1 cellular context compared by ENCODE assay signal in genomic region chr5:125703616-125704015, GRCh38.
TF ChIP-seq lines count a peak whose summit lies in the region.

No MANE protein-coding gene starts in this region.

TF ChIP-seq in IMR-90, 13 proteins besides CTCF, POLR2A, EP300 and RAD21 (continued from another document):
- TF ChIP-seq ELK1 (IDR thresholded peaks at IDR 0.05; ENCODE audit: borderline replicate concordance, low read depth, low read length) (no peak), MAZ (IDR thresholded peaks at IDR 0.05; ENCODE audit: borderline replicate concordance, low read depth, low read length) (no peak), FOS (IDR thresholded peaks at IDR 0.05; ENCODE audit: low read depth, low read length) (no peak), RFX5 (IDR thresholded peaks at IDR 0.05; ENCODE audit: low read depth, low read length) (no peak), SMC3 (IDR thresholded peaks at IDR 0.05; ENCODE audit: low read depth, low read length) (no peak)
